1 cellular context compared by ENCODE assay signal in genomic region chr12:123532808-123533649, GRCh38.
TF ChIP-seq lines count a peak whose summit lies in the region.

No MANE protein-coding gene starts in this region.

TF ChIP-seq in HepG2, 621 proteins besides CTCF, POLR2A, EP300 and RAD21 (continued from another document):
- TF ChIP-seq TEAD3 (CRISPR knock-in tag; optimal IDR thresholded peaks at IDR 0.05; ENCODE audit: borderline replicate concordance): peak; percentile 53
